ENCODE assay signal across 8 cellular contexts in genomic region chr11:66282468-66283455, GRCh38. TPM values are rescaled to one million over a fixed set of nuclear protein-coding genes. Genes with fewer than 3 reads are reported as not detected.
DNase-seq lines count a peak whose midpoint lies in the region; ATAC-seq, FAIRE-seq and TF ChIP-seq lines count a peak whose summit lies in the region.

No MANE protein-coding gene starts in this region.

- TF ChIP-seq CTCF in fibroblast of mammary gland (conservative IDR thresholded peaks at IDR 0.05; ENCODE audit: control insufficient read depth, insufficient read depth, low read depth, low read length) (peak; percentile 75), neural cell (IDR thresholded peaks at IDR 0.05; ENCODE audit: poor library complexity, severe bottlenecking) (peak; percentile 99)

- peak overlapping the region in 1 of 2 donors; percentile 57 for H3K4me3 Mint-ChIP-seq in stimulated activated naive CD8-positive, alpha-beta T cell treated with anti-CD3 and anti-CD28 coated beads, Interleukin-15, amount 100 ng/mL, for 72 hours

- H3K9ac ChIP-seq in neural cell (ENCODE audit: low read length): peak overlapping the region; percentile 78

- H3K9me3 ChIP-seq in neural cell (ENCODE audit: low read length): no peaks in the 10 kb centered on the region

- peaks cover 4% of the 10 kb centered on the region for H3F3A ChIP-seq in neural cell (ENCODE audit: insufficient read depth, low read length, poor library complexity, severe bottlenecking)

- H3K4me2 ChIP-seq in neural cell (ENCODE audit: low read length): peak overlapping the region; percentile 66

- peak overlapping the region; percentile 98 for H3K27ac ChIP-seq in neural cell (ENCODE audit: low read length)

- peak; percentile 76 for TF ChIP-seq RAD21 in neural cell (conservative IDR thresholded peaks at IDR 0.05)

- H3K4me3 ChIP-seq in fibroblast of mammary gland (ENCODE audit: control insufficient read depth, low read depth, low read length): no peak overlapping the region
- peak overlapping the region; percentile 76 for H3K4me3 ChIP-seq in neural cell (ENCODE audit: low read length)

- H3K9me3 Mint-ChIP-seq in stimulated activated naive CD8-positive, alpha-beta T cell treated with anti-CD3 and anti-CD28 coated beads, Interleukin-15, amount 100 ng/mL, for 72 hours: no peaks in the 10 kb centered on the region

- FAIRE-seq in H54 (lab: Jason Lieb, UNC): no peak

- TF ChIP-seq EP300 in neural cell (conservative IDR thresholded peaks at IDR 0.05; ENCODE audit: poor library complexity, severe bottlenecking): peak; percentile 67

- in situ Hi-C loops in G401 (cut with HindIII; ENCODE audit: low sequenced_read_pairs): no loop called here

- ATAC-seq in stimulated activated naive CD8-positive, alpha-beta T cell treated with anti-CD3 and anti-CD28 coated beads, Interleukin-15, amount 100 ng/mL, for 72 hours: peak; percentile 90

- H2AFZ ChIP-seq in neural cell (ENCODE audit: low read depth, low read length): no peak overlapping the region

- peaks cover 58% of the 10 kb centered on the region for H3K79me2 ChIP-seq in neural cell (replicated peaks; ENCODE audit: insufficient read depth, low read length)

- no peaks in the 10 kb centered on the region for H3K36me3 ChIP-seq in neural cell (ENCODE audit: insufficient read depth, low read length)

- peak overlapping the region in 1 of 2 donors; percentile 93 for H3K27ac Mint-ChIP-seq in stimulated activated naive CD8-positive, alpha-beta T cell treated with anti-CD3 and anti-CD28 coated beads, Interleukin-15, amount 100 ng/mL, for 72 hours

- peaks cover 21% of the 10 kb centered on the region for H3K27me3 Mint-ChIP-seq in stimulated activated naive CD8-positive, alpha-beta T cell treated with anti-CD3 and anti-CD28 coated beads, Interleukin-15, amount 100 ng/mL, for 72 hours

- peaks cover 69% of the 10 kb centered on the region for H3K4me1 Mint-ChIP-seq in stimulated activated naive CD8-positive, alpha-beta T cell treated with anti-CD3 and anti-CD28 coated beads, Interleukin-15, amount 100 ng/mL, for 72 hours

- H4K20me1 ChIP-seq in neural cell (ENCODE audit: insufficient read depth): peaks cover 8% of the 10 kb centered on the region

- DNase-seq in G401 (ENCODE audit: low spot score) (peak; percentile 99), H54 (ENCODE audit: insufficient read length, low spot score) (peak; percentile 96), M059J (ENCODE audit: low read depth) (peak; percentile 91), RPMI8226 (peak; percentile 100), fibroblast of mammary gland (ENCODE audit: low read depth) (peak; percentile 91)
- peak; percentile 99 for DNase-seq in activated T-helper 1 cell treated with anti-CD3 and anti-CD28 coated beads, Interleukin-2, amount 50 U/mL, for 16 hours (ENCODE audit: low read depth in 1 of 2, low spot score in 1 of 2)
- peak; percentile 98 for DNase-seq in stimulated activated naive CD8-positive, alpha-beta T cell treated with anti-CD3 and anti-CD28 coated beads, Interleukin-15, amount 100 ng/mL, for 72 hours

- no peaks in the 10 kb centered on the region for H3K9me2 ChIP-seq in neural cell (ENCODE audit: insufficient read depth, low read length)

- no peaks in the 10 kb centered on the region for H3K27me3 ChIP-seq in neural cell (ENCODE audit: insufficient read depth, low read depth, low read length)

- peak; percentile 2; the same call in 1 of the 2 replicates for TF ChIP-seq POLR2A in H54 (IDR thresholded peaks at IDR 0.05; ENCODE audit: low read depth, low read length)

TF ChIP-seq in neural cell, 6 proteins besides CTCF, POLR2A, EP300 and RAD21:
- peak; percentile 97 for TF ChIP-seq MXI1 (conservative IDR thresholded peaks at IDR 0.05; ENCODE audit: poor library complexity, severe bottlenecking)
- TF ChIP-seq SMC3 (conservative IDR thresholded peaks at IDR 0.05; ENCODE audit: poor library complexity): peak; percentile 92
- no peak for TF ChIP-seq EZH2 (IDR thresholded peaks at IDR 0.05; ENCODE audit: borderline replicate concordance, insufficient read depth, low read length, poor library complexity, severe bottlenecking)
- peak; percentile 55 for TF ChIP-seq POLR2AphosphoS5 (IDR thresholded peaks at IDR 0.05)
- no peak for TF ChIP-seq TAF1 (IDR thresholded peaks at IDR 0.05; ENCODE audit: low read depth)
- peak; percentile 39 for TF ChIP-seq REST (IDR thresholded peaks at IDR 0.05; ENCODE audit: borderline replicate concordance)

RNA-seq across cellular contexts. Expression of gene CNIH2, which starts 4.8 kb away (rescaled TPM):
- total RNA-seq in G401 (2014; rRNA removed; shearing (Covaris generic)): 4.4 and 12.4 TPM in 2 replicates
- total RNA-seq in M059J (2014; rRNA removed; shearing (Covaris generic)): 2.0 and 3.4 TPM in 2 replicates
- polyA plus RNA-seq in neural cell: 47.9 and 54.5 TPM in 2 replicates
- 63.8 and 84.4 TPM in 2 replicates for polyA minus RNA-seq in neural cell

RNA-seq across cellular contexts. Expression of gene YIF1A, which starts 6.2 kb away (rescaled TPM):
- 106 and 113 TPM in 2 replicates for total RNA-seq in G401 (2014; rRNA removed; shearing (Covaris generic))
- 197 and 221 TPM in 2 replicates for total RNA-seq in M059J (2014; rRNA removed; shearing (Covaris generic))
- polyA plus RNA-seq in neural cell: 40.3 and 51.2 TPM in 2 replicates
- 19.8 and 21.9 TPM in 2 replicates for polyA minus RNA-seq in neural cell

RNA-seq across cellular contexts. Expression of gene TMEM151A, which starts 8.9 kb away (rescaled TPM):
- total RNA-seq in G401 (2014; rRNA removed; shearing (Covaris generic)): 2.8 TPM in 1 of 2 replicates, not detected in the other
- not detected in 2 replicates for total RNA-seq in M059J (2014; rRNA removed; shearing (Covaris generic))
- 5.3 and 8.4 TPM in 2 replicates for polyA plus RNA-seq in neural cell
- 6.3 and 7.3 TPM in 2 replicates for polyA minus RNA-seq in neural cell

RNA-seq across cellular contexts. Expression of gene RAB1B, which starts 14.3 kb away (rescaled TPM):
- total RNA-seq in G401 (2014; rRNA removed; shearing (Covaris generic)): 67.8 and 81.8 TPM in 2 replicates
- 189 and 209 TPM in 2 replicates for total RNA-seq in M059J (2014; rRNA removed; shearing (Covaris generic))
- polyA plus RNA-seq in neural cell: 27.2 and 27.9 TPM in 2 replicates
- 24.8 and 29.9 TPM in 2 replicates for polyA minus RNA-seq in neural cell

RNA-seq across cellular contexts. Expression of gene KLC2, which starts 25.3 kb away (rescaled TPM):
- 17.2 and 18.3 TPM in 2 replicates for total RNA-seq in G401 (2014; rRNA removed; shearing (Covaris generic))
- total RNA-seq in M059J (2014; rRNA removed; shearing (Covaris generic)): 15.1 and 17.6 TPM in 2 replicates
- 45.6 and 49.6 TPM in 2 replicates for polyA plus RNA-seq in neural cell
- polyA minus RNA-seq in neural cell: 60.3 and 76.2 TPM in 2 replicates
